10 cellular contexts compared by ENCODE assay signal in genomic region chr4:174596513-174596912, GRCh38.
"Had no signal": no experiment of that assay in that cellular context is flagged by ENCODE, and none has a peak within 500 bp of the region (broad histone marks: within the 10 kb centered on the region; RNA-seq: fewer than 3 reads in every experiment).

No MANE protein-coding gene starts in this region.

- H3K9ac ChIP-seq: GM23248 had no signal

- H3K4me3 Mint-ChIP-seq: H9, HFFc6, IgD-negative memory B cell had no signal

- H3K36me3 Mint-ChIP-seq: IgD-negative memory B cell had no signal

- H3K27ac Mint-ChIP-seq: HFFc6, IgD-negative memory B cell had no signal

- FAIRE-seq: H1, H54, HepG2 had no signal

- H3K27me3 Mint-ChIP-seq: IgD-negative memory B cell had no signal

- DNase-seq: GM23248, H9, HCEC 1CT, HFFc6, KG1 had no signal

- H3K4me3 ChIP-seq: GM23248 had no signal

- ATAC-seq: HepG2 had no signal

- H3K27ac ChIP-seq: GM23248, HL-60 had no signal

- H2AFZ ChIP-seq: GM23248 had no signal
